In genomic region chr3:11803977-11804903, GRCh38 we compare ENCODE assay signal across 8 cellular contexts. TPM values are rescaled to one million over a fixed set of nuclear protein-coding genes. Genes with fewer than 3 reads are reported as not detected.
DNase-seq lines count a peak whose midpoint lies in the region; ATAC-seq and TF ChIP-seq lines count a peak whose summit lies in the region.

No MANE protein-coding gene starts in this region.

- H3K36me3 Mint-ChIP-seq in activated naive CD8-positive, alpha-beta T cell treated with anti-CD3 and anti-CD28 coated beads, Interleukin-2, amount 50 U/mL, for 24 hours (ENCODE audit: low read depth): peaks cover 79% of the 10 kb centered on the region

- no peak for TF ChIP-seq EP300 in sigmoid colon (IDR thresholded peaks at IDR 0.05)

- H3K9me2 ChIP-seq in PC-3 (replicated peaks; ENCODE audit: low read length): no peaks in the 10 kb centered on the region

- 49 to 50% methylated on average over 2 of the region's 2 CpGs for WGBS in sigmoid colon, 2 donors

- no peaks in the 10 kb centered on the region for H3K9me3 ChIP-seq in PC-3 (ENCODE audit: low read length)
- H3K9me3 ChIP-seq in left ventricle myocardium inferior (replicated peaks): peaks cover 18% of the 10 kb centered on the region
- no peaks in the 10 kb centered on the region for H3K9me3 ChIP-seq in sigmoid colon

- H3K4me3 ChIP-seq in PC-3 (ENCODE audit: low read length) (no peak overlapping the region), left ventricle myocardium inferior (no peak overlapping the region), sigmoid colon (no peak overlapping the region)

- no peak overlapping the region for H3K9ac ChIP-seq in PC-3 (ENCODE audit: low read length)

- H3K9me3 Mint-ChIP-seq in activated naive CD8-positive, alpha-beta T cell treated with anti-CD3 and anti-CD28 coated beads, Interleukin-2, amount 50 U/mL, for 24 hours: peaks cover 10% of the 10 kb centered on the region

- POLR2A ChIA-PET in GM10248 (lab: Yijun Ruan, JAX): no interaction called here
- POLR2A ChIA-PET in PC-3 (lab: Charles Lee; ENCODE audit: unreplicated experiment): no interaction called here

- H3K27ac ChIP-seq in PC-3 (ENCODE audit: low read length) (no peak overlapping the region), left ventricle myocardium inferior (replicated peaks) (no peak overlapping the region), sigmoid colon (no peak overlapping the region)

- H3K4me3 Mint-ChIP-seq in activated naive CD8-positive, alpha-beta T cell treated with anti-CD3 and anti-CD28 coated beads, Interleukin-2, amount 50 U/mL, for 24 hours: no peak overlapping the region

- in situ Hi-C loops in ACHN (cut with HindIII; ENCODE audit: low pct_ligation_motif_present, low pct_unique_long_range_greater_than_20kb, low sequenced_read_pairs): no loop called here

- H4K20me1 ChIP-seq in PC-3 (ENCODE audit: low read length): no peaks in the 10 kb centered on the region

- peak; percentile 50 for DNase-seq in ACHN
- peak; percentile 63 for DNase-seq in GM10248 (ENCODE audit: extremely low spot score)
- peak; percentile 67 for DNase-seq in PC-3
- DNase-seq in activated naive CD8-positive, alpha-beta T cell treated with anti-CD3 and anti-CD28 coated beads, Interleukin-2, amount 50 U/mL, for 24 hours: peak; percentile 13
- DNase-seq in left ventricle myocardium inferior: no peak
- DNase-seq in sigmoid colon: no peak

- no peaks in the 10 kb centered on the region; the same call in 1 of the 2 replicates for H3K4me1 ChIP-seq in PC-3 (ENCODE audit: insufficient read depth, low read length)
- no peaks in the 10 kb centered on the region for H3K4me1 ChIP-seq in left ventricle myocardium inferior
- peaks cover 0 to 15% (median 6%) of the 10 kb centered on the region in 4 donors for H3K4me1 ChIP-seq in sigmoid colon

- BruUV-seq in PC-3 (replicated peaks; lab: Mats Ljungman, UMichigan): no TSS peak

- no peaks in the 10 kb centered on the region for H3K79me2 ChIP-seq in PC-3 (ENCODE audit: low read length)

- no peak overlapping the region for H3K27ac Mint-ChIP-seq in activated naive CD8-positive, alpha-beta T cell treated with anti-CD3 and anti-CD28 coated beads, Interleukin-2, amount 50 U/mL, for 24 hours

- CTCF ChIA-PET in GM10248 (lab: Yijun Ruan, JAX) (interaction anchor here (0.9 to 2.2 kb wide), 19 partner anchors 9 to 1046 kb away, joined by 3 to 9 read pairs (median 5); no protein-coding TSS in a partner anchor), PC-3 (lab: Charles Lee) (interaction anchor here (1.0 kb wide), 1 partner anchor 59 kb away, joined by 3 read pairs; no protein-coding TSS in a partner anchor)

- peak; percentile 55 for TF ChIP-seq CTCF in GM10248 (IDR thresholded peaks at IDR 0.05; ENCODE audit: control extremely low read depth, extremely low read depth, low read depth, missing control alignments)
- peak; percentile 87 for TF ChIP-seq CTCF in PC-3 (conservative IDR thresholded peaks at IDR 0.05; ENCODE audit: low read depth, low read length)
- peak; percentile 84 for TF ChIP-seq CTCF in left ventricle myocardium inferior (IDR thresholded peaks at IDR 0.05; ENCODE audit: borderline replicate concordance)
- peak; percentile 36 to 69 (median 67) for TF ChIP-seq CTCF in sigmoid colon (IDR thresholded peaks at IDR 0.05)

- H3K27me3 Mint-ChIP-seq in activated naive CD8-positive, alpha-beta T cell treated with anti-CD3 and anti-CD28 coated beads, Interleukin-2, amount 50 U/mL, for 24 hours: no peaks in the 10 kb centered on the region

- H3K27me3 ChIP-seq in PC-3 (ENCODE audit: low read length) (no peaks in the 10 kb centered on the region), left ventricle myocardium inferior (ENCODE audit: low read depth) (no peaks in the 10 kb centered on the region), sigmoid colon (no peaks in the 10 kb centered on the region)

- no peaks in the 10 kb centered on the region for H3F3A ChIP-seq in PC-3 (ENCODE audit: low read length, unreplicated experiment)

- H2AFZ ChIP-seq in PC-3 (ENCODE audit: low read length): no peak overlapping the region

- H3K36me3 ChIP-seq in PC-3 (ENCODE audit: low read depth, low read length): peaks cover 63% of the 10 kb centered on the region
- H3K36me3 ChIP-seq in left ventricle myocardium inferior: peaks cover 81% of the 10 kb centered on the region
- H3K36me3 ChIP-seq in sigmoid colon: peaks cover 0 to 50% (median 10%) of the 10 kb centered on the region in 4 donors

- ATAC-seq in HG03469 (IDR thresholded peaks at IDR 0.05; ENCODE audit: unreplicated experiment) (peak; percentile 67), PC-3 (peak; percentile 82), HG03159 (IDR thresholded peaks at IDR 0.05; ENCODE audit: unreplicated experiment) (no peak)
- peak; percentile 68 for ATAC-seq in activated naive CD8-positive, alpha-beta T cell treated with anti-CD3 and anti-CD28 coated beads, Interleukin-2, amount 50 U/mL, for 24 hours

- intact Hi-C loops in PC-3 (cut with micrococcal nuclease) (loop anchor here (1.0 to 5.0 kb wide), 3 partner anchors 30 to 427 kb away; no protein-coding TSS in a partner anchor), left ventricle myocardium inferior (cut with micrococcal nuclease) (loop anchor here (2.0 to 10.0 kb wide), 2 partner anchors 149 to 425 kb away; no protein-coding TSS in a partner anchor), sigmoid colon (cut with DNase I) (loop anchor here (1.0 to 10.0 kb wide), 3 partner anchors 79 to 425 kb away; no protein-coding TSS in a partner anchor)

- H3K4me1 Mint-ChIP-seq in activated naive CD8-positive, alpha-beta T cell treated with anti-CD3 and anti-CD28 coated beads, Interleukin-2, amount 50 U/mL, for 24 hours: peaks cover 5% of the 10 kb centered on the region

- H3K4me2 ChIP-seq in PC-3 (ENCODE audit: low read length): no peak overlapping the region

- no peak for TF ChIP-seq POLR2A in sigmoid colon (IDR thresholded peaks at IDR 0.05)

RNA-seq across cellular contexts. Expression of gene TAMM41, which starts 42.4 kb away (rescaled TPM):
- 10.0 and 10.5 TPM in 2 replicates for total RNA-seq in PC-3 (2014; rRNA removed)
- total RNA-seq in left ventricle myocardium inferior: 11.1 TPM
- total RNA-seq in sigmoid colon: 10 to 100 TPM in 3 of 4 donors, 1 to 10 TPM in 1; 6.7 to 14.7 (median 10.4) TPM
- 10 to 100 TPM in 1 of 3 donors, 1 to 10 TPM in 2; 4.2 to 14.1 (median 5.1) TPM for polyA plus RNA-seq in sigmoid colon

Comparison
In these comparisons a context has a peak if more than half of its experiments do, and no peak if none do; other contexts are left out.
1. DNase-seq: peak in ACHN (single experiment), GM10248 (single experiment), PC-3 (single experiment) and activated naive CD8-positive, alpha-beta T cell treated with anti-CD3 and anti-CD28 coated beads, Interleukin-2, amount 50 U/mL, for 24 hours (single experiment); none in left ventricle myocardium inferior (single experiment) and sigmoid colon (single experiment).
2. Peak in every context shown above with its lines, with median percentiles within 50 percentile points of each other: CTCF ChIP-seq.